8 cellular contexts compared by ENCODE assay signal in genomic region chr15:74460298-74460697, GRCh38. TPM values are rescaled to one million over a fixed set of nuclear protein-coding genes. Genes with fewer than 3 reads are reported as not detected.
DNase-seq lines count a peak whose midpoint lies in the region; ATAC-seq, FAIRE-seq and TF ChIP-seq lines count a peak whose summit lies in the region.

No MANE protein-coding gene starts in this region.

- peaks cover 16% of the 10 kb centered on the region for H3K79me2 ChIP-seq in keratinocyte (ENCODE audit: control insufficient read depth, insufficient read depth, low read length)

- WGBS in thymus = 50% methylated on average over 2 of the region's 2 CpGs

- H3K4me2 ChIP-seq in keratinocyte (ENCODE audit: control insufficient read depth, extremely low read depth, insufficient read depth, low read depth, low read length) = peak overlapping the region; percentile 96

- intact Hi-C loops in activated CD4-positive, alpha-beta T cell treated with anti-CD3 and anti-CD28 coated beads, Interleukin-2, amount 10 ng/mL, durations not matched to agents 24 days and 14 days (cut with micrococcal nuclease) = loop anchor here (2.0 to 5.0 kb wide), 5 partner anchors 21 to 322 kb away; partner anchors contain the start of genes CLK3 and CSK

- H3K27ac ChIP-seq in keratinocyte (ENCODE audit: control insufficient read depth, insufficient read depth, low read length) (peak overlapping the region; percentile 83), thymus (ENCODE audit: low read depth) (peak overlapping the region; percentile 89)

- TF ChIP-seq CTCF in keratinocyte (optimal IDR thresholded peaks at IDR 0.05 in 1 of 3, IDR thresholded peaks at IDR 0.05 in 1 of 3, conservative IDR thresholded peaks at IDR 0.05 in 1 of 3; ENCODE audit: extremely low read depth in 1 of 3, insufficient read depth in 2 of 3, low read length in 3 of 3) = no peak

- peaks cover 11% of the 10 kb centered on the region for H3K4me1 ChIP-seq in keratinocyte (ENCODE audit: control insufficient read depth, extremely low read depth, insufficient read depth, low read length)
- H3K4me1 ChIP-seq in thymus (ENCODE audit: control insufficient read depth, insufficient read depth, low read length) = peaks cover 17% of the 10 kb centered on the region

- no peak for FAIRE-seq in keratinocyte (lab: Jason Lieb, UNC)

- no peaks in the 10 kb centered on the region for H3K9me3 ChIP-seq in keratinocyte (ENCODE audit: control insufficient read depth, low read depth, low read length)
- no peaks in the 10 kb centered on the region for H3K9me3 ChIP-seq in thymus (ENCODE audit: control insufficient read depth)

- H3K27me3 ChIP-seq in keratinocyte (ENCODE audit: control insufficient read depth, extremely low read depth, insufficient read depth, low read length) = no peaks in the 10 kb centered on the region
- no peaks in the 10 kb centered on the region for H3K27me3 ChIP-seq in thymus (ENCODE audit: control insufficient read depth, insufficient read depth)

- ATAC-seq in activated CD4-positive, CD25-positive, alpha-beta regulatory T cell treated with anti-CD3 and anti-CD28 coated beads, Interleukin-2, amount 50 U/mL, for 24 hours = no peak
- no peak for ATAC-seq in GM21737 (IDR thresholded peaks at IDR 0.05; ENCODE audit: unreplicated experiment)

- H3K4me3 ChIP-seq in keratinocyte (ENCODE audit: control insufficient read depth in 2 of 3, extremely low read depth in 1 of 3, insufficient read depth in 2 of 3, low read depth in 1 of 3, low read length in 3 of 3) (peak overlapping the region; percentile 69 to 88 (median 85)), thymus (ENCODE audit: low read length) (peak overlapping the region; percentile 87)

- H3K4me1 Mint-ChIP-seq in activated CD4-positive, alpha-beta T cell treated with anti-CD3 and anti-CD28 coated beads, Interleukin-2, amount 10 ng/mL, durations not matched to agents 24 days and 14 days = peaks cover 40% of the 10 kb centered on the region
- H3K4me1 Mint-ChIP-seq in activated CD4-positive, alpha-beta memory T cell treated with anti-CD3 and anti-CD28 coated beads, Interleukin-2, amount 10 ng/mL, durations not matched to agents 7 days and 5 days = peaks cover 50% of the 10 kb centered on the region

- H3K9me1 ChIP-seq in keratinocyte (ENCODE audit: control insufficient read depth, extremely low read depth, insufficient read depth, low read length) = no peaks in the 10 kb centered on the region

- H3K36me3 Mint-ChIP-seq in activated CD4-positive, alpha-beta T cell treated with anti-CD3 and anti-CD28 coated beads, Interleukin-2, amount 10 ng/mL, durations not matched to agents 24 days and 14 days (ENCODE audit: low read depth) = peaks cover 27% of the 10 kb centered on the region
- H3K36me3 Mint-ChIP-seq in activated CD4-positive, alpha-beta memory T cell treated with anti-CD3 and anti-CD28 coated beads, Interleukin-2, amount 10 ng/mL, durations not matched to agents 7 days and 5 days (ENCODE audit: low read depth) = peaks cover 39% of the 10 kb centered on the region

- H3K9me3 Mint-ChIP-seq in activated CD4-positive, alpha-beta T cell treated with anti-CD3 and anti-CD28 coated beads, Interleukin-2, amount 10 ng/mL, durations not matched to agents 24 days and 14 days = peaks cover 7% of the 10 kb centered on the region
- peaks cover 4% of the 10 kb centered on the region for H3K9me3 Mint-ChIP-seq in activated CD4-positive, alpha-beta memory T cell treated with anti-CD3 and anti-CD28 coated beads, Interleukin-2, amount 10 ng/mL, durations not matched to agents 7 days and 5 days

- no peak for DNase-seq in activated CD4-positive, alpha-beta T cell treated with anti-CD3 and anti-CD28 coated beads, Interleukin-2, amount 10 ng/mL, durations not matched to agents 24 days and 14 days
- no peak for DNase-seq in activated CD4-positive, alpha-beta T cell treated with anti-CD3 and anti-CD28 coated beads for 4 hours
- no peak for DNase-seq in activated CD4-positive, alpha-beta memory T cell treated with anti-CD3 and anti-CD28 coated beads, Interleukin-2, amount 10 ng/mL, durations not matched to agents 7 days and 5 days
- no peak for DNase-seq in keratinocyte (ENCODE audit: low read depth, low spot score)
- no peak for DNase-seq in NCI-H2227 (lab: John Stamatoyannopoulos, UW; ENCODE audit: unreplicated experiment)

- no peaks in the 10 kb centered on the region for H3K27me3 Mint-ChIP-seq in activated CD4-positive, alpha-beta T cell treated with anti-CD3 and anti-CD28 coated beads, Interleukin-2, amount 10 ng/mL, durations not matched to agents 24 days and 14 days
- no peaks in the 10 kb centered on the region for H3K27me3 Mint-ChIP-seq in activated CD4-positive, alpha-beta memory T cell treated with anti-CD3 and anti-CD28 coated beads, Interleukin-2, amount 10 ng/mL, durations not matched to agents 7 days and 5 days

- peak overlapping the region; percentile 86 for H3K9ac ChIP-seq in keratinocyte (ENCODE audit: control insufficient read depth, extremely low read depth, insufficient read depth, low read length)

- H2AFZ ChIP-seq in keratinocyte (ENCODE audit: control insufficient read depth, low read length) = peak overlapping the region; percentile 89

- H3K4me3 Mint-ChIP-seq in activated CD4-positive, alpha-beta T cell treated with anti-CD3 and anti-CD28 coated beads, Interleukin-2, amount 10 ng/mL, durations not matched to agents 24 days and 14 days = peak overlapping the region; percentile 94
- peak overlapping the region; percentile 93 for H3K4me3 Mint-ChIP-seq in activated CD4-positive, alpha-beta memory T cell treated with anti-CD3 and anti-CD28 coated beads, Interleukin-2, amount 10 ng/mL, durations not matched to agents 7 days and 5 days

- POLR2A ChIA-PET in activated CD4-positive, alpha-beta memory T cell treated with anti-CD3 and anti-CD28 coated beads, Interleukin-2, amount 10 ng/mL, durations not matched to agents 7 days and 5 days (lab: Charles Lee) = interaction anchor here (0.6 to 4.5 kb wide), 22 partner anchors 9 to 446 kb away, joined by 3 to 42 read pairs (median 6); partner anchors contain the start of genes ARID3B, CLK3 and FAM219B

- dilution Hi-C loops in keratinocyte (cut with MboI; ENCODE audit: extremely low pct_ligation_motif_present, low sequenced_read_pairs) = no loop called here

- H3K36me3 ChIP-seq in keratinocyte (ENCODE audit: control insufficient read depth in 2 of 2, extremely low read depth in 1 of 2, insufficient read depth in 2 of 2, low read length in 2 of 2) (peaks cover 4 to 5% of the 10 kb centered on the region in 2 experiments), thymus (ENCODE audit: control insufficient read depth, insufficient read depth) (peaks cover 11% of the 10 kb centered on the region)

- H3K27ac Mint-ChIP-seq in activated CD4-positive, alpha-beta T cell treated with anti-CD3 and anti-CD28 coated beads, Interleukin-2, amount 10 ng/mL, durations not matched to agents 24 days and 14 days = peak overlapping the region; percentile 94
- peak overlapping the region; percentile 80 for H3K27ac Mint-ChIP-seq in activated CD4-positive, alpha-beta memory T cell treated with anti-CD3 and anti-CD28 coated beads, Interleukin-2, amount 10 ng/mL, durations not matched to agents 7 days and 5 days

- no peaks in the 10 kb centered on the region for H4K20me1 ChIP-seq in keratinocyte (ENCODE audit: control insufficient read depth, extremely low read depth, insufficient read depth, low read length)

- CTCF ChIA-PET in activated CD4-positive, alpha-beta memory T cell treated with anti-CD3 and anti-CD28 coated beads, Interleukin-2, amount 10 ng/mL, durations not matched to agents 7 days and 5 days (lab: Charles Lee) = interaction anchor here (0.8 to 2.5 kb wide), 5 partner anchors 29 to 80 kb away, joined by 3 to 8 read pairs (median 4); no protein-coding TSS in a partner anchor

RNA-seq across cellular contexts. Expression of gene UBL7, which starts 0.7 kb away (rescaled TPM):
- total RNA-seq in activated CD4-positive, alpha-beta T cell treated with anti-CD3 and anti-CD28 coated beads, Interleukin-2, amount 10 ng/mL, durations not matched to agents 24 days and 14 days = 53.5 and 62.1 TPM in 2 replicates
- total RNA-seq in activated CD4-positive, alpha-beta memory T cell treated with anti-CD3 and anti-CD28 coated beads, Interleukin-2, amount 10 ng/mL, durations not matched to agents 7 days and 5 days = 10 to 100 TPM; 54.7 to 61.3 TPM
- polyA plus RNA-seq in keratinocyte (43.4 to 48.9 TPM (median 45.8 TPM) in 3 replicates), thymus (38.7 TPM)
- polyA plus RNA-seq in keratinocyte (2011; ENCODE audit: low read depth) = 10.6 TPM
- 45.8 and 55.5 TPM in 2 replicates for polyA plus RNA-seq in keratinocyte (2011; cell fraction: cytosol; rRNA removed)
- polyA plus RNA-seq in keratinocyte (2011; cell fraction: nucleus; rRNA removed) = 21.1 and 25.7 TPM in 2 replicates
- polyA plus RNA-seq in keratinocyte (2012; ENCODE audit: low replicate concordance) = 31.4 and 44.2 TPM in 2 replicates
- 58.8 to 84.2 TPM (median 65.8 TPM) in 3 replicates for polyA minus RNA-seq in keratinocyte
- 56.4 TPM for polyA minus RNA-seq in keratinocyte (2011; cell fraction: cytosol; rRNA and poly(A)+ RNA removed)
- polyA minus RNA-seq in keratinocyte (2011; cell fraction: nucleus; rRNA and poly(A)+ RNA removed) = 12.6 and 21.0 TPM in 2 replicates

RNA-seq across cellular contexts. Expression of gene SEMA7A, which starts 26.5 kb away (rescaled TPM):
- total RNA-seq in activated CD4-positive, alpha-beta T cell treated with anti-CD3 and anti-CD28 coated beads, Interleukin-2, amount 10 ng/mL, durations not matched to agents 24 days and 14 days = 88.0 and 89.6 TPM in 2 replicates
- 1 to 10 TPM; 3.8 to 4.3 TPM for total RNA-seq in activated CD4-positive, alpha-beta memory T cell treated with anti-CD3 and anti-CD28 coated beads, Interleukin-2, amount 10 ng/mL, durations not matched to agents 7 days and 5 days
- polyA plus RNA-seq in keratinocyte (8.0 to 15.5 TPM (median 8.1 TPM) in 3 replicates), thymus (12.3 TPM)
- 6.4 TPM for polyA plus RNA-seq in keratinocyte (2011; ENCODE audit: low read depth)
- polyA plus RNA-seq in keratinocyte (2011; cell fraction: cytosol; rRNA removed) = 3.7 and 3.8 TPM in 2 replicates
- polyA plus RNA-seq in keratinocyte (2011; cell fraction: nucleus; rRNA removed) = 21.0 and 21.5 TPM in 2 replicates
- polyA plus RNA-seq in keratinocyte (2012; ENCODE audit: low replicate concordance) = 12.2 and 17.7 TPM in 2 replicates
- 15.0 to 36.5 TPM (median 16.5 TPM) in 3 replicates for polyA minus RNA-seq in keratinocyte
- polyA minus RNA-seq in keratinocyte (2011; cell fraction: cytosol; rRNA and poly(A)+ RNA removed) = 11.1 TPM
- 22.6 and 23.0 TPM in 2 replicates for polyA minus RNA-seq in keratinocyte (2011; cell fraction: nucleus; rRNA and poly(A)+ RNA removed)

Comparison
In these comparisons a context has a peak if more than half of its experiments do, and no peak if none do; other contexts are left out.
1. RNA of gene SEMA7A, which starts 26.5 kb away (total RNA-seq): 88.0 to 89.6 TPM in activated CD4-positive, alpha-beta T cell treated with anti-CD3 and anti-CD28 coated beads, Interleukin-2, amount 10 ng/mL, durations not matched to agents 24 days and 14 days; 3.8 to 4.3 TPM in activated CD4-positive, alpha-beta memory T cell treated with anti-CD3 and anti-CD28 coated beads, Interleukin-2, amount 10 ng/mL, durations not matched to agents 7 days and 5 days; every median in the first group is over 10 times any median in the second.